In the genomic region with DNA sequence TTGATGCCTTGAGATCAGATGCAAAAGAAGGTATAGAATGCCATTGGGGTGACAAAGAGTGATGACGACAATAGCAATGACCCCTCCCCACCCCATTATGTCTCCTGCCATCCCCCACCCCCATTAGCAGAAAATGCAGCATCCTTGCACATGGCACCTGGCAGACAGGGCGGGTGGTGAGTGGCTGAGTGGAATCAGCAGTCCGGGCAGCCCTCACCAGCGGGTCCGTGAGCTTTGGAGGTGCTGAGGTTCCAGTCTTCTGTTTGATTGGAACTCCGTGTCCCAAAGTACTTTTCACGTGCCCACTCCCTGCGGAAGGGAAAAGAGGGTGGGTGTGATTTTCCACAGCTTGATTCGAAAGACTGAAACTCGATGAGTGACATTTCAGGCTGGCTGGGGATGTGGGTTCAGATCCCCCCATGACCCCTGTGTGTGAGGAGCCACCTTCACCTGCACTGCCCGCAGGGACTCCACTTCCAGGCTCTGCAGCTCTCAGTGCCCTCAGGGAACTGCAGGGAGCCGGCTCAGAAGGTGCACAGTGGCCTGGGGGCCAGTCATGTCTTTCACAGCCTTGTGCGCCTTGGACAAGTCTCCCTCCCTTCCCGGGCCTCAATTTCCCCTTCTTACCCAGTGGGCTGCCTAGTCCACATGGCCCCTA, we compare ENCODE assay signal across 15 cellular contexts.
DNase-seq lines count a peak whose midpoint lies in the region; FAIRE-seq and TF ChIP-seq lines count a peak whose summit lies in the region.
"Had no signal": no experiment of that assay in that cellular context is flagged by ENCODE, and none has a peak within 500 bp of the region (broad histone marks: within the 10 kb centered on the region; RNA-seq: fewer than 3 reads in every experiment).

No MANE protein-coding gene starts in this region.

- no peak overlapping the region for H3K27ac Mint-ChIP-seq in MCF 10A (ENCODE audit: low read depth, unreplicated experiment)
- H3K27ac Mint-ChIP-seq: activated T-cell treated with anti-CD3 and anti-CD28 coated beads, Interleukin-2, amount 50 U/mL, for 72 hours had no signal

- H3K4me1 ChIP-seq in breast epithelium (peaks cover 0 to 6% of the 10 kb centered on the region in 2 donors), osteoblast (ENCODE audit: insufficient read depth, low read length) (peaks cover 54% of the 10 kb centered on the region)

- CTCF ChIA-PET in MCF 10A (lab: Yijun Ruan, JAX), result interaction anchor here (1.0 kb wide), 1 partner anchor 10 kb away, joined by 5 read pairs; no protein-coding TSS in a partner anchor

- H3K4me2 ChIP-seq in osteoblast (ENCODE audit: insufficient read depth, low read length), result peak overlapping the region; percentile 93

- peak overlapping the region; percentile 37 to 73 (median 51) for H3K4me3 ChIP-seq in breast epithelium
- peak overlapping the region; percentile 50 for H3K4me3 ChIP-seq in fibroblast of pulmonary artery (replicated peaks; ENCODE audit: low read depth, low read length)
- peak overlapping the region; percentile 75 for H3K4me3 ChIP-seq in osteoblast (ENCODE audit: insufficient read depth, low read length)
- H3K4me3 ChIP-seq: cardiac muscle cell, GM12878 had no signal

- TF ChIP-seq CTCF in breast epithelium (IDR thresholded peaks at IDR 0.05) (no peak), MCF 10A (IDR thresholded peaks at IDR 0.05; ENCODE audit: unreplicated experiment) (no peak), fibroblast of pulmonary artery (IDR thresholded peaks at IDR 0.05; ENCODE audit: low read length, missing control alignments) (no peak), osteoblast (IDR thresholded peaks at IDR 0.05; ENCODE audit: extremely low read depth, low read depth, low read length) (no peak), GM13976 (IDR thresholded peaks at IDR 0.05; ENCODE audit: borderline replicate concordance, control extremely low read depth, extremely low read depth, insufficient read depth, missing control alignments) (no peak)

- H3K27me3 ChIP-seq in breast epithelium, result no peaks in the 10 kb centered on the region
- H3K27me3 ChIP-seq in osteoblast (ENCODE audit: insufficient read depth, low read length), result no peaks in the 10 kb centered on the region
- H3K27me3 ChIP-seq: cardiac muscle cell had no signal

- H3K9me3 Mint-ChIP-seq in MCF 10A (ENCODE audit: unreplicated experiment), result no peaks in the 10 kb centered on the region
- H3K9me3 Mint-ChIP-seq: activated T-cell treated with anti-CD3 and anti-CD28 coated beads, Interleukin-2, amount 50 U/mL, for 72 hours had no signal

- no peaks in the 10 kb centered on the region for H3K27me3 Mint-ChIP-seq in MCF 10A (ENCODE audit: insufficient read depth, unreplicated experiment)

- H3K36me3 ChIP-seq in breast epithelium, result no peaks in the 10 kb centered on the region
- H3K36me3 ChIP-seq in osteoblast (ENCODE audit: insufficient read depth, low read length), result peaks cover 7% of the 10 kb centered on the region
- H3K36me3 ChIP-seq: cardiac muscle cell had no signal

- intact Hi-C loops in breast epithelium (cut with DNase I; ENCODE audit: low total_unique reads), result no loop called here
- intact Hi-C loops in MCF 10A (cut with micrococcal nuclease), result loop anchor here (2.0 kb wide), 1 partner anchor 68 kb away; no protein-coding TSS in a partner anchor

- DNase-seq in breast epithelium (ENCODE audit: low spot score in 2 of 2) (no peak), MCF 10A (ENCODE audit: unreplicated experiment) (no peak), fibroblast of pulmonary artery (ENCODE audit: low read depth) (no peak), osteoblast (ENCODE audit: insufficient read length, low spot score, missing footprints) (peak; percentile 69), urothelium cell line (ENCODE audit: low spot score) (no peak), GM13976 (ENCODE audit: low spot score) (no peak), GM19239 (ENCODE audit: insufficient read length, low spot score) (no peak)
- no peak for DNase-seq in activated T-cell treated with anti-CD3 and anti-CD28 coated beads, Interleukin-2, amount 50 U/mL, for 1 hour
- DNase-seq: activated CD4-positive, CD25-positive, alpha-beta regulatory T cell; activated T-cell treated with anti-CD3 and anti-CD28 coated beads, Interleukin-2, amount 50 U/mL, for 72 hours; NCI-H526 treated with DMSO at 0.1 percent for 48 hours had no signal

- H3K9me3 ChIP-seq in breast epithelium (no peaks in the 10 kb centered on the region), osteoblast (ENCODE audit: low read depth, low read length) (no peaks in the 10 kb centered on the region)

- in situ Hi-C loops in GM13976 (cut with MboI; ENCODE audit: low sequenced_read_pairs, unreplicated experiment), result no loop called here

- H3K27ac ChIP-seq in breast epithelium (peak overlapping the region; percentile 65 to 76), osteoblast (ENCODE audit: low read depth, low read length) (peak overlapping the region; percentile 87)
- H3K27ac ChIP-seq: 22Rv1, cardiac muscle cell, HL-60 had no signal

- H3K4me3 Mint-ChIP-seq in MCF 10A (ENCODE audit: unreplicated experiment), result no peak overlapping the region
- H3K4me3 Mint-ChIP-seq: activated T-cell treated with anti-CD3 and anti-CD28 coated beads, Interleukin-2, amount 50 U/mL, for 72 hours had no signal

- TF ChIP-seq POLR2A in breast epithelium (IDR thresholded peaks at IDR 0.05), result no peak

- H3K4me1 Mint-ChIP-seq in MCF 10A (ENCODE audit: insufficient read depth, unreplicated experiment), result peaks cover 13% of the 10 kb centered on the region

- peaks cover 1% of the 10 kb centered on the region for H3K36me3 Mint-ChIP-seq in MCF 10A (ENCODE audit: insufficient read depth, unreplicated experiment)

- peak overlapping the region; percentile 17 for H2AFZ ChIP-seq in osteoblast (ENCODE audit: low read length)

- FAIRE-seq in urothelium cell line (lab: Jason Lieb, UNC), result peak; percentile 50
- FAIRE-seq in GM19239 (lab: Jason Lieb, UNC), result no peak
- FAIRE-seq: GM12878 had no signal

- POLR2A ChIA-PET in MCF 10A (lab: Yijun Ruan, JAX), result interaction anchor here (0.9 kb wide), 1 partner anchor 16 kb away, joined by 3 read pairs; no protein-coding TSS in a partner anchor

- peaks cover 28% of the 10 kb centered on the region for H4K20me1 ChIP-seq in osteoblast (ENCODE audit: insufficient read depth, low read length)

- BruUV-seq in MCF 10A (replicated peaks; lab: Mats Ljungman, UMichigan), result no TSS peak

- H3K79me2 ChIP-seq in osteoblast (ENCODE audit: insufficient read depth, low read length), result peaks cover 61% of the 10 kb centered on the region
